Comparison of ENCODE assay signal across 20 cellular contexts in genomic region chr2:43383533-43383932, GRCh38.
DNase-seq lines count a peak whose midpoint lies in the region; ATAC-seq, FAIRE-seq and TF ChIP-seq lines count a peak whose summit lies in the region.
"Had no signal": no experiment of that assay in that cellular context is flagged by ENCODE, and none has a peak within 500 bp of the region (broad histone marks: within the 10 kb centered on the region; RNA-seq: fewer than 3 reads in every experiment).

No MANE protein-coding gene starts in this region.

- H3K9me3 Mint-ChIP-seq in activated CD8-positive, alpha-beta T cell treated with anti-CD3 and anti-CD28 coated beads for 36 hours = no peaks in the 10 kb centered on the region
- no peaks in the 10 kb centered on the region for H3K9me3 Mint-ChIP-seq in immature natural killer cell
- H3K9me3 Mint-ChIP-seq: CD8-positive, alpha-beta memory T cell; IgD-negative memory B cell had no signal

- H3K27me3 ChIP-seq in gastroesophageal sphincter = no peaks in the 10 kb centered on the region
- H3K27me3 ChIP-seq: BLaER1 treated with 17β-estradiol and CSF1 and Interleukin-3, amounts not matched to agents 10 nM and 100 nM; MG63; SJSA1 had no signal

- H3K4me3 Mint-ChIP-seq in activated CD8-positive, alpha-beta T cell treated with anti-CD3 and anti-CD28 coated beads for 36 hours = no peak overlapping the region
- H3K4me3 Mint-ChIP-seq in immature natural killer cell = peak overlapping the region in 1 of 5 donors; percentile 4
- H3K4me3 Mint-ChIP-seq: CD8-positive, alpha-beta memory T cell had no signal

- peak overlapping the region; percentile 39 for H3K27ac Mint-ChIP-seq in activated CD8-positive, alpha-beta T cell treated with anti-CD3 and anti-CD28 coated beads for 36 hours
- H3K27ac Mint-ChIP-seq in immature natural killer cell = peak overlapping the region in 4 of 6 donors; percentile 22 to 63 (median 48)

- peak; percentile 69 for ATAC-seq in activated CD8-positive, alpha-beta T cell treated with anti-CD3 and anti-CD28 coated beads for 36 hours
- ATAC-seq in gastroesophageal sphincter = no peak
- ATAC-seq: Panc1 had no signal

- POLR2A ChIA-PET in activated CD8-positive, alpha-beta T cell treated with anti-CD3 and anti-CD28 coated beads for 36 hours (lab: Charles Lee) = interaction anchor here (0.6 kb wide), 1 partner anchor 9 kb away, joined by 3 read pairs; no protein-coding TSS in a partner anchor

- TF ChIP-seq POLR2A in GM12892 (IDR thresholded peaks at IDR 0.05; ENCODE audit: low read depth, low read length) (no peak), gastroesophageal sphincter (IDR thresholded peaks at IDR 0.05) (no peak)

- TF ChIP-seq EP300 in gastroesophageal sphincter (IDR thresholded peaks at IDR 0.05) = no peak

- H3K36me3 Mint-ChIP-seq in activated CD8-positive, alpha-beta T cell treated with anti-CD3 and anti-CD28 coated beads for 36 hours (ENCODE audit: low read depth) = peaks cover 15% of the 10 kb centered on the region
- peaks cover 0 to 14% (median 13%) of the 10 kb centered on the region in 3 donors for H3K36me3 Mint-ChIP-seq in immature natural killer cell

- TF ChIP-seq CTCF in GM12865 (IDR thresholded peaks at IDR 0.05; ENCODE audit: insufficient read depth, low read depth, low read length, missing control alignments) = no peak
- no peak for TF ChIP-seq CTCF in activated CD8-positive, alpha-beta T cell treated with anti-CD3 and anti-CD28 coated beads for 36 hours (IDR thresholded peaks at IDR 0.05)
- TF ChIP-seq CTCF in gastroesophageal sphincter (IDR thresholded peaks at IDR 0.05) = no peak

- H3K4me1 Mint-ChIP-seq in activated CD8-positive, alpha-beta T cell treated with anti-CD3 and anti-CD28 coated beads for 36 hours (ENCODE audit: low read depth) = peaks cover 36% of the 10 kb centered on the region
- H3K4me1 Mint-ChIP-seq in immature natural killer cell = peaks cover 39 to 45% of the 10 kb centered on the region in 2 donors

- H3K27ac ChIP-seq in gastroesophageal sphincter = no peak overlapping the region
- H3K27ac ChIP-seq: BLaER1 treated with 17β-estradiol and CSF1 and Interleukin-3, amounts not matched to agents 10 nM and 100 nM; SJSA1 had no signal

- H3K9me3 ChIP-seq in gastroesophageal sphincter = no peaks in the 10 kb centered on the region
- H3K9me3 ChIP-seq: HAP-1, MG63, SJSA1 had no signal

- intact Hi-C loops in activated CD8-positive, alpha-beta T cell treated with anti-CD3 and anti-CD28 coated beads for 36 hours (cut with micrococcal nuclease) = no loop called here

- H3K4me3 ChIP-seq in GM12865 (ENCODE audit: low read depth, low read length) = no peak overlapping the region
- no peak overlapping the region for H3K4me3 ChIP-seq in gastroesophageal sphincter
- H3K4me3 ChIP-seq: BLaER1 treated with 17β-estradiol and CSF1 and Interleukin-3, amounts not matched to agents 10 nM and 100 nM; HAP-1; MG63; SJSA1 had no signal

- peak; percentile 68 for FAIRE-seq in GM12892 (lab: Jason Lieb, UNC)

- DNase-seq in GM12865 (ENCODE audit: low read depth) = peak; percentile 50
- no peak for DNase-seq in GM12892 (ENCODE audit: insufficient read length)
- DNase-seq in activated CD8-positive, alpha-beta T cell treated with anti-CD3 and anti-CD28 coated beads for 36 hours = peak; percentile 14
- no peak for DNase-seq in immature natural killer cell
- no peak for DNase-seq in NCI-H345 treated with DMSO at 0.1 percent for 48 hours (lab: John Stamatoyannopoulos, UW; ENCODE audit: unreplicated experiment)
- no peak for DNase-seq in NCI-H1105 treated with DMSO at 0.1 percent for 48 hours (lab: John Stamatoyannopoulos, UW)
- DNase-seq: CD8-positive, alpha-beta memory T cell; Kasumi-1; MG63; NCI-H1417; NCI-H187 treated with DMSO at 0.1 percent for 48 hours; NCI-H2227 treated with DMSO at 0.1 percent for 48 hours; NCI-H524; NCI-H82 had no signal

- H3K36me3 ChIP-seq in gastroesophageal sphincter = no peaks in the 10 kb centered on the region
- H3K36me3 ChIP-seq: HAP-1, MG63, SJSA1 had no signal

- peaks cover 0 to 26% (median 7%) of the 10 kb centered on the region in 3 donors for H3K4me1 ChIP-seq in gastroesophageal sphincter
- H3K4me1 ChIP-seq: HAP-1 had no signal

- CTCF ChIA-PET in activated CD8-positive, alpha-beta T cell treated with anti-CD3 and anti-CD28 coated beads for 36 hours (lab: Charles Lee) = no interaction called here

- WGBS in gastroesophageal sphincter (ENCODE audit: low coverage in 1 of 2), 2 donors = 85 to 92% methylated on average over 2 of the region's 2 CpGs

- no peaks in the 10 kb centered on the region for H3K27me3 Mint-ChIP-seq in activated CD8-positive, alpha-beta T cell treated with anti-CD3 and anti-CD28 coated beads for 36 hours
- H3K27me3 Mint-ChIP-seq in immature natural killer cell (ENCODE audit: low read depth in 3 of 3) = peaks cover 0 to 1% (median 0%) of the 10 kb centered on the region in 3 donors
- H3K27me3 Mint-ChIP-seq: CD8-positive, alpha-beta memory T cell; IgD-negative memory B cell had no signal

Comparison
In these comparisons a context has a peak if more than half of its experiments do, and no peak if none do; other contexts are left out.
1. DNase-seq: peak in GM12865 (single experiment) and activated CD8-positive, alpha-beta T cell treated with anti-CD3 and anti-CD28 coated beads for 36 hours (single experiment); none in GM12892 (single experiment), immature natural killer cell (0 of 3), NCI-H345 treated with DMSO at 0.1 percent for 48 hours (single experiment) and NCI-H1105 treated with DMSO at 0.1 percent for 48 hours (single experiment).